ENCODE assay signal across 11 cellular contexts in the genomic region with DNA sequence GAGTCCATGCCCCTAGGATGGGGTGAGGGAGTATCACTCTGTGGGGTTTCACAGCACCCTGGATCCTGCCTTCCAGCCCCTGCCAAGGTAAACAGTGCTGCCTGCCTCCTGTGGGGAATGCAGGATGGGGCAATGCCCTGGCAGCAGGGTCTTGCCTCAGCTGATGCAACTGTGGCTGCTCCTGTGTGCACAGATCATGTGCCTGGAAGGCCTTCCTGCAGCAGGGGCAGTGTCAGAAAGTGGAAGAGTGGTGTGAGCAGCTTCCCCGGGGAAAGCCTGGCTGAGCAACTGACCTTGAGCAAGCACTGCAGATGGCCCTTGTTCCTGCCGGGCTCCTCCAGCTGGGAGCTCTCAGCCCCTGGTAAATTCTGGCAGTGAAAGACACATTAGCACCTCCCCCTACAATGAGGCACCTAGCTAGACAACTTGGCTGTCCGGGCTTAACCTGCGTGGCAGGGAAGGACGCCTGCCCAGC. TPM values are rescaled to one million over a fixed set of nuclear protein-coding genes. Genes with fewer than 3 reads are reported as not detected.
DNase-seq lines count a peak whose midpoint lies in the region; ATAC-seq and TF ChIP-seq lines count a peak whose summit lies in the region.
"Had no signal": no experiment of that assay in that cellular context is flagged by ENCODE, and none has a peak within 500 bp of the region (broad histone marks: within the 10 kb centered on the region; RNA-seq: fewer than 3 reads in every experiment).

No MANE protein-coding gene starts in this region.

- POLR2A ChIA-PET in MCF 10A (lab: Yijun Ruan, JAX) = interaction anchor here (0.6 to 1.9 kb wide), 7 partner anchors 9 to 141 kb away, joined by 3 to 7 read pairs (median 3); partner anchors contain the start of gene TOR3A

- H3K9ac ChIP-seq in colonic mucosa (ENCODE audit: low read depth in 2 of 2, low read length in 2 of 2) = no peak overlapping the region

- no peaks in the 10 kb centered on the region for H3K27me3 Mint-ChIP-seq in MCF 10A (ENCODE audit: insufficient read depth, unreplicated experiment)

- H3K9me3 ChIP-seq in breast epithelium = no peaks in the 10 kb centered on the region
- no peaks in the 10 kb centered on the region for H3K9me3 ChIP-seq in left lung
- H3K9me3 ChIP-seq in aorta (ENCODE audit: control insufficient read depth, low read length) = no peaks in the 10 kb centered on the region
- H3K9me3 ChIP-seq in colonic mucosa = no peaks in the 10 kb centered on the region
- H3K9me3 ChIP-seq: suprapubic skin had no signal

- H3K27me3 ChIP-seq in breast epithelium (no peaks in the 10 kb centered on the region), left lung (no peaks in the 10 kb centered on the region), aorta (ENCODE audit: control insufficient read depth in 1 of 2, insufficient read depth in 2 of 2, low read length in 1 of 2) (no peaks in the 10 kb centered on the region), colonic mucosa (no peaks in the 10 kb centered on the region)
- H3K27me3 ChIP-seq: suprapubic skin had no signal

- WGBS in aorta, 2 donors = 44 to 47% methylated on average over 5 of the region's 5 CpGs

- no TSS peak for BruUV-seq in MCF 10A (replicated peaks; lab: Mats Ljungman, UMichigan)

- H3K4me1 ChIP-seq in breast epithelium (no peaks in the 10 kb centered on the region), left lung (peaks cover 0 to 13% of the 10 kb centered on the region in 2 donors), aorta (ENCODE audit: control insufficient read depth in 1 of 2, insufficient read depth in 2 of 2, low read length in 2 of 2) (no peaks in the 10 kb centered on the region), colonic mucosa (no peaks in the 10 kb centered on the region)

- no peaks in the 10 kb centered on the region for H3K9me3 Mint-ChIP-seq in MCF 10A (ENCODE audit: unreplicated experiment)

- H3K27ac ChIP-seq in breast epithelium (peak overlapping the region in 1 of 2 donors; percentile 41), left lung (peak overlapping the region in 1 of 2 donors; percentile 16), aorta (ENCODE audit: low read depth in 1 of 2, low read length in 2 of 2) (peak overlapping the region in 1 of 2 donors; percentile 66), colonic mucosa (no peak overlapping the region)
- H3K27ac ChIP-seq: suprapubic skin had no signal

- TF ChIP-seq POLR2A in breast epithelium (IDR thresholded peaks at IDR 0.05) = no peak

- peak overlapping the region; percentile 69 for H3K27ac Mint-ChIP-seq in MCF 10A (ENCODE audit: low read depth, unreplicated experiment)

- ATAC-seq in left lung (peak; percentile 58), aorta (ENCODE audit: low FRiP score) (peak; percentile 50), HG03159 (IDR thresholded peaks at IDR 0.05; ENCODE audit: unreplicated experiment) (no peak)

- peaks cover 76% of the 10 kb centered on the region for H3K36me3 Mint-ChIP-seq in MCF 10A (ENCODE audit: insufficient read depth, unreplicated experiment)

- peak; percentile 98 for DNase-seq in MCF 10A (ENCODE audit: unreplicated experiment)
- DNase-seq in breast epithelium (ENCODE audit: low spot score in 2 of 2) = no peak
- DNase-seq in brain pericyte (ENCODE audit: low read depth, low spot score) = peak; percentile 80
- peak in 1 of 2 donors; percentile 47 for DNase-seq in left lung
- DNase-seq in aorta = peak in 1 of 2 donors; percentile 74
- no peak for DNase-seq in colonic mucosa
- DNase-seq in activated CD8-positive, alpha-beta memory T cell treated with anti-CD3 and anti-CD28 coated beads, Interleukin-2, amount 50 U/mL, for 48 hours = no peak
- DNase-seq: activated T-cell treated with anti-CD3 and anti-CD28 coated beads for 4 hours, RPMI8226 had no signal

- CTCF ChIA-PET in MCF 10A (lab: Yijun Ruan, JAX) = interaction anchor here (0.6 to 11.0 kb wide), 5 partner anchors 11 to 551 kb away, joined by 4 to 86 read pairs (median 5); partner anchors contain the start of genes RALGPS2 and TOR3A

- H3K4me3 ChIP-seq in breast epithelium (no peak overlapping the region), left lung (no peak overlapping the region), aorta (ENCODE audit: low read length in 2 of 2) (no peak overlapping the region), colonic mucosa (no peak overlapping the region)
- H3K4me3 ChIP-seq: suprapubic skin had no signal

- intact Hi-C loops in MCF 10A (cut with micrococcal nuclease) (no loop called here), breast epithelium (cut with DNase I; ENCODE audit: low total_unique reads) (no loop called here), left lung (cut with DNase I) (no loop called here), aorta (cut with DNase I) (loop anchor here in 1 of 2 donors (5.0 kb wide), 1 partner anchor 101 kb away; no protein-coding TSS in a partner anchor), colonic mucosa (cut with DNase I) (no loop called here)

- TF ChIP-seq CTCF in MCF 10A (IDR thresholded peaks at IDR 0.05; ENCODE audit: unreplicated experiment) (no peak), breast epithelium (IDR thresholded peaks at IDR 0.05) (no peak), left lung (IDR thresholded peaks at IDR 0.05) (no peak), colonic mucosa (IDR thresholded peaks at IDR 0.05) (no peak)

- H3K36me3 ChIP-seq in breast epithelium (no peaks in the 10 kb centered on the region), left lung (peaks cover 0 to 100% of the 10 kb centered on the region in 2 donors), aorta (ENCODE audit: control insufficient read depth in 1 of 2, insufficient read depth in 2 of 2, low read length in 1 of 2) (peaks cover 4 to 7% of the 10 kb centered on the region in 2 donors), colonic mucosa (peaks cover 2% of the 10 kb centered on the region)

- peaks cover 26% of the 10 kb centered on the region for H3K4me1 Mint-ChIP-seq in MCF 10A (ENCODE audit: insufficient read depth, unreplicated experiment)

- peak overlapping the region; percentile 24 for H3K4me3 Mint-ChIP-seq in MCF 10A (ENCODE audit: unreplicated experiment)

RNA-seq across cellular contexts. Expression of gene TOR3A, which starts 9.9 kb away (rescaled TPM):
- total RNA-seq in MCF 10A (2022) (24.9 and 31.3 TPM in 2 replicates), breast epithelium (10 to 100 TPM; 32.8 to 50.5 (median 35.6) TPM), left lung (10 to 100 TPM; 23.6 to 30.0 TPM), aorta (10 to 100 TPM; 13.9 to 18.5 TPM), colonic mucosa (10 to 100 TPM; 21.6 to 41.1 TPM)
- polyA plus RNA-seq in aorta = 10 to 100 TPM in 1 of 2 donors, 1 to 10 TPM in 1; 7.3 to 23.4 TPM

Comparison
In these comparisons a context has a peak if more than half of its experiments do, and no peak if none do; other contexts are left out.
1. DNase-seq: peak in MCF 10A (single experiment) and brain pericyte (single experiment); none in breast epithelium (0 of 2), colonic mucosa (single experiment) and activated CD8-positive, alpha-beta memory T cell treated with anti-CD3 and anti-CD28 coated beads, Interleukin-2, amount 50 U/mL, for 48 hours (single experiment).